ENCODE assay signal across 8 cellular contexts in the genomic region with DNA sequence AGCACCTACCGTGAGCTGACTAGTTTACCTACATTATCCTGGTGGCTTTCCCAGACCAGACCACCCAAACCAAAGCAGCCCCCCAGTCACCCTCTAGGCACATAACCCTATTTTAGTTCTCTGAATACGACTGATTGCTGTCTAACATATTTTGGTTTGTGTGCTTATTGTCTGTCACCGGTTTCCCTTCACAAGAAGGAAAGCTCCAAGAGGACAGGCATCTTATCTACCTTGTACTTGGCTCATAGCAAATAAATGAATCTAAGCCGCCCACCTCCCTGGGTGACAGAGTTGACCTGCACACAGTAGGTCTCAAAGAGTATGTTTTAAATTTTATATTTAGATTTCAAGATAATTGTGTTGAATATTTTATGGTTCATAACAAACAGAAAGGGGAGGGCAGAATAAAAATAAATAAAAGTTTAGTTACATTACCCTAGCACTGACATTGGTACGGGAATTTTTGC. TPM values are rescaled to one million over a fixed set of nuclear protein-coding genes. Genes with fewer than 3 reads are reported as not detected.
DNase-seq lines count a peak whose midpoint lies in the region; ATAC-seq and TF ChIP-seq lines count a peak whose summit lies in the region.

No MANE protein-coding gene starts in this region.

- H4K20me1 ChIP-seq in OCI-LY1 (ENCODE audit: insufficient read depth, low read length) (no peaks in the 10 kb centered on the region), osteoblast (ENCODE audit: insufficient read depth, low read length) (peaks cover 13% of the 10 kb centered on the region)

- no peaks in the 10 kb centered on the region for H3K27me3 ChIP-seq in CD8-positive, alpha-beta memory T cell (ENCODE audit: insufficient read depth, low read length, poor library complexity, severe bottlenecking)
- H3K27me3 ChIP-seq in OCI-LY1 (ENCODE audit: insufficient read depth, low read length) (no peaks in the 10 kb centered on the region), endocrine pancreas (ENCODE audit: control insufficient read depth, insufficient read depth, low read length) (no peaks in the 10 kb centered on the region), osteoblast (ENCODE audit: insufficient read depth, low read length) (no peaks in the 10 kb centered on the region)

- peaks cover 0 to 10% (median 6%) of the 10 kb centered on the region in 5 donors for H3K9me3 Mint-ChIP-seq in CD8-positive, alpha-beta memory T cell

- H3K36me3 Mint-ChIP-seq in CD8-positive, alpha-beta memory T cell, result peaks cover 13 to 47% (median 15%) of the 10 kb centered on the region in 3 donors

- TF ChIP-seq CTCF in OCI-LY1 (IDR thresholded peaks at IDR 0.05; ENCODE audit: low read length), result no peak
- TF ChIP-seq CTCF in osteoblast (IDR thresholded peaks at IDR 0.05; ENCODE audit: extremely low read depth, low read depth, low read length), result no peak

- no peak for DNase-seq in CD8-positive, alpha-beta memory T cell
- no peak for DNase-seq in osteoblast (ENCODE audit: insufficient read length, low spot score, missing footprints)
- DNase-seq in activated CD4-positive, CD25-positive, alpha-beta regulatory T cell treated with anti-CD3 and anti-CD28 coated beads, Interleukin-2, amount 50 U/mL, for 72 hours, result no peak

- H3K36me3 ChIP-seq in CD8-positive, alpha-beta memory T cell (ENCODE audit: insufficient read depth, low read length), result peaks cover 6% of the 10 kb centered on the region
- H3K36me3 ChIP-seq in OCI-LY1 (ENCODE audit: insufficient read depth, low read length) (peaks cover 23% of the 10 kb centered on the region), endocrine pancreas (ENCODE audit: control insufficient read depth, insufficient read depth, low read length) (no peaks in the 10 kb centered on the region), osteoblast (ENCODE audit: insufficient read depth, low read length) (peaks cover 17% of the 10 kb centered on the region)

- peak overlapping the region; percentile 88 to 97 (median 90) for H3K4me3 Mint-ChIP-seq in CD8-positive, alpha-beta memory T cell

- peak overlapping the region; percentile 89 for H3K4me2 ChIP-seq in OCI-LY1 (ENCODE audit: low read length)
- peak overlapping the region; percentile 95 for H3K4me2 ChIP-seq in osteoblast (ENCODE audit: insufficient read depth, low read length)

- ATAC-seq in HG02588 (IDR thresholded peaks at IDR 0.05; ENCODE audit: unreplicated experiment) (no peak), HG02610 (IDR thresholded peaks at IDR 0.05; ENCODE audit: unreplicated experiment) (no peak), HG03342 (IDR thresholded peaks at IDR 0.05; ENCODE audit: unreplicated experiment) (no peak)

- H3K79me2 ChIP-seq in OCI-LY1 (ENCODE audit: insufficient read depth, low read length) (peaks cover 11% of the 10 kb centered on the region), osteoblast (ENCODE audit: insufficient read depth, low read length) (peaks cover 53% of the 10 kb centered on the region)

- POLR2A ChIA-PET in CD8-positive, alpha-beta memory T cell (lab: Charles Lee), result interaction anchor here (0.8 to 2.8 kb wide), 11 partner anchors 9 to 684 kb away, joined by 3 to 15 read pairs (median 4); a partner anchor contains a TSS

- H3K9ac ChIP-seq in OCI-LY1 (ENCODE audit: low read length), result peak overlapping the region; percentile 87
- H3K9ac ChIP-seq in endocrine pancreas (ENCODE audit: control insufficient read depth, insufficient read depth, low read length), result peak overlapping the region; percentile 82

- no peaks in the 10 kb centered on the region for H3K27me3 Mint-ChIP-seq in CD8-positive, alpha-beta memory T cell

- CTCF ChIA-PET in CD8-positive, alpha-beta memory T cell (lab: Charles Lee), result interaction anchor here (1.0 to 4.3 kb wide), 4 partner anchors 46 to 731 kb away, joined by 3 to 30 read pairs (median 4); a partner anchor contains a TSS

- peaks cover 58 to 76% (median 73%) of the 10 kb centered on the region in 3 donors for H3K4me1 Mint-ChIP-seq in CD8-positive, alpha-beta memory T cell

- H3K27ac Mint-ChIP-seq in CD8-positive, alpha-beta memory T cell, result peak overlapping the region; percentile 32 to 97 (median 93)

- H2AFZ ChIP-seq in OCI-LY1 (ENCODE audit: low read length), result no peak overlapping the region; the same call in 1 of the 2 replicates
- H2AFZ ChIP-seq in osteoblast (ENCODE audit: low read length), result peak overlapping the region; percentile 90

- H3K9me3 ChIP-seq in CD8-positive, alpha-beta memory T cell (ENCODE audit: low read length), result no peaks in the 10 kb centered on the region
- H3K9me3 ChIP-seq in OCI-LY1 (ENCODE audit: low read length) (no peaks in the 10 kb centered on the region), endocrine pancreas (ENCODE audit: control insufficient read depth, low read length) (no peaks in the 10 kb centered on the region), osteoblast (ENCODE audit: low read depth, low read length) (no peaks in the 10 kb centered on the region)

- H3F3A ChIP-seq in OCI-LY1 (ENCODE audit: insufficient read depth, low read length), result no peaks in the 10 kb centered on the region

- H3K4me3 ChIP-seq in CD8-positive, alpha-beta memory T cell (ENCODE audit: low read length), result peak overlapping the region; percentile 93
- H3K4me3 ChIP-seq in OCI-LY1 (ENCODE audit: low read depth, low read length, poor library complexity, severe bottlenecking) (peak overlapping the region; percentile 98), endocrine pancreas (ENCODE audit: control insufficient read depth, insufficient read depth, low read length) (peak overlapping the region; percentile 86), osteoblast (ENCODE audit: insufficient read depth, low read length) (peak overlapping the region; percentile 86)

- H3K27ac ChIP-seq in CD8-positive, alpha-beta memory T cell (ENCODE audit: low read depth, low read length), result peak overlapping the region; percentile 93
- H3K27ac ChIP-seq in OCI-LY1 (ENCODE audit: low read depth, low read length, poor library complexity, severe bottlenecking) (no peak overlapping the region), osteoblast (ENCODE audit: low read depth, low read length) (peak overlapping the region; percentile 86)

- H3K9me2 ChIP-seq in OCI-LY1 (ENCODE audit: low read depth, low read length), result no peaks in the 10 kb centered on the region

- H3K4me1 ChIP-seq in CD8-positive, alpha-beta memory T cell (ENCODE audit: insufficient read depth, low read length), result peaks cover 40% of the 10 kb centered on the region
- peaks cover 42% of the 10 kb centered on the region for H3K4me1 ChIP-seq in OCI-LY1 (ENCODE audit: insufficient read depth, low read length, severe bottlenecking)
- peaks cover 11% of the 10 kb centered on the region for H3K4me1 ChIP-seq in endocrine pancreas (ENCODE audit: control insufficient read depth, insufficient read depth, low read length)
- H3K4me1 ChIP-seq in osteoblast (ENCODE audit: insufficient read depth, low read length), result peaks cover 60% of the 10 kb centered on the region

RNA-seq across cellular contexts. Expression of a gene that starts 0.9 kb away (rescaled TPM):
- total RNA-seq in CD8-positive, alpha-beta memory T cell, result 100 to 1,000 TPM; 134 to 140 TPM
- polyA plus RNA-seq in CD8-positive, alpha-beta memory T cell, result 159 TPM
- total RNA-seq in osteoblast, result 140 and 142 TPM in 2 replicates
